In the genomic region with DNA sequence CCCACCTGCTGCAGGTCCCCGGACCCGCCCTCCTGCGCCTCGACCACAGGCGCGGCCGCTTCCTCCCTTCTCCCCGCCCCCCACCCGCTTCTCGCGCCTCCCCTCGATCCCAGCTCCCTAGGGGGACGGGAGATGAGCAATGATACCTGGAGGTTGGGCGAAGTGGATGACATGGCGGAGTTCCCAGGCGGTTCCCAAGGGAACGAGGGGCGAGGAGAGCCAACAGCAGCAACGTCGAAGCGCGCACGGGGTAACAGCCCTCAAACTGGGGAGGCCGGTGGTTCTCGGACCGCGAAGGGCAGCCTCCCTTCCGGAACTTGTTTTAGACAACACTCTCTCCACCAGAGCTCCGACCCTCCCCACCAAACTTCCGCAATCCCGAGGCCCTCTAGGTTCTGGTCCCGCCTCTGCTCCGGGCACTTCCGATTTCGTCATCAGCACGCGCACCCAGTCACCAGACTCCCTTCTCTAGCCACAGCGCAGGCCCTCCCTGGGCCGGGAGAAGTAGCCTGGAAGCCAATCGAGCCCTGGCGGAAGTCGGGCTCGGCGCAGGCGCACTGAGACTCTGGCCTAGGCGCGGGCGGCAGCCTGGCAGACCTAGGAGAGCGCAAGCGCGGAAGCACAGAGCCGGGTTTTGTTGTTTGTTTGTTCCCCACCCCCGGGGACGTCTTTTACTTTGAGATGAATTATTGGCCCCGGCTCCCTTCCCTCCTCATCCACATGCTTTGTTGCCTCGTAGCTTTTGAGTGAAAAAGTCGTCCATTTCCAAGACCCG, we compare ENCODE assay signal across 8 cellular contexts. TPM values are rescaled to one million over a fixed set of nuclear protein-coding genes. Genes with fewer than 3 reads are reported as not detected.
DNase-seq lines count a peak whose midpoint lies in the region; ATAC-seq and TF ChIP-seq lines count a peak whose summit lies in the region.

A gene (minus strand): TSS at position 390 of the 775 bp plus-strand sequence. CDS start 217 bp downstream, at position 173.

- peak in 2 of 4 experiments; percentile 21 to 49 for TF ChIP-seq CTCF in prostate gland (IDR thresholded peaks at IDR 0.05)

- intact Hi-C loops in T-helper 2 cell treated with Interferon-gamma antibody and Interleukin-4, amounts not matched to agents 100 ng/mL and 5 ng/mL, for 36 hours (cut with micrococcal nuclease) = loop anchor here (1.0 to 5.0 kb wide), 10 partner anchors 13 to 1235 kb away; a partner anchor contains a TSS
- intact Hi-C loops in left ventricle myocardium superior (cut with micrococcal nuclease) (no loop called here), prostate gland (cut with DNase I) (loop anchor here (1.0 to 10.0 kb wide), 3 partner anchors 55 to 897 kb away; a partner anchor contains a TSS)

- peak; percentile 82 for TF ChIP-seq POLR2A in prostate gland (IDR thresholded peaks at IDR 0.05)

- no peaks in the 10 kb centered on the region for H3K27me3 ChIP-seq in prostate gland (replicated peaks; ENCODE audit: insufficient read depth)

- no peaks in the 10 kb centered on the region for H3K9me3 ChIP-seq in prostate gland

- peak; percentile 89 for DNase-seq in NCI-H187 treated with DMSO at 0.1 percent for 48 hours (lab: John Stamatoyannopoulos, UW)
- DNase-seq in anterior cingulate cortex (lab: John Stamatoyannopoulos, UW) = peak; percentile 88 to 100 (median 99)
- peak; percentile 100 for DNase-seq in left ventricle myocardium superior
- DNase-seq in prostate gland (ENCODE audit: low spot score) = peak; percentile 99

- H3K4me1 ChIP-seq in prostate gland (replicated peaks) (no peaks in the 10 kb centered on the region), urinary bladder (ENCODE audit: insufficient read depth) (no peaks in the 10 kb centered on the region)

- WGBS in prostate gland = under 1% methylated on average over 46 of the region's 58 CpGs
- WGBS in urinary bladder = under 1% methylated on average over 58 of the region's 58 CpGs

- no peaks in the 10 kb centered on the region for H3K36me3 ChIP-seq in prostate gland
- H3K36me3 ChIP-seq in urinary bladder (ENCODE audit: insufficient read depth) = no peaks in the 10 kb centered on the region

- H3K27ac ChIP-seq in prostate gland = peak within 1 kb of the TSS; percentile 90 to 93
- peak within 1 kb of the TSS; percentile 96 for H3K27ac ChIP-seq in urinary bladder (ENCODE audit: low read depth)

- H3K4me3 ChIP-seq in prostate gland (peak within 1 kb of the TSS; percentile 62 to 70), urinary bladder (ENCODE audit: low read depth, low read length) (peak within 1 kb of the TSS; percentile 93)

- ATAC-seq in GM18499 (IDR thresholded peaks at IDR 0.05; ENCODE audit: insufficient read depth, unreplicated experiment) = peak; percentile 97
- peak; percentile 97 for ATAC-seq in HG02943 (IDR thresholded peaks at IDR 0.05; ENCODE audit: low read depth, unreplicated experiment)
- ATAC-seq in left ventricle myocardium superior = peak; percentile 99

RNA-seq across cellular contexts. Expression of the gene that starts here (rescaled TPM):
- total RNA-seq in T-helper 2 cell treated with Interferon-gamma antibody and Interleukin-4, amounts not matched to agents 100 ng/mL and 5 ng/mL, for 36 hours = 78.8 and 84.4 TPM in 2 replicates
- 20.6 TPM for total RNA-seq in left ventricle myocardium superior
- 10 to 100 TPM; 28.3 to 31.7 TPM for total RNA-seq in prostate gland
- total RNA-seq in urinary bladder = 67.8 TPM
- polyA plus RNA-seq in urinary bladder = 27.1 TPM

Comparison
In these comparisons a context has a peak if more than half of its experiments do, and no peak if none do; other contexts are left out.
1. Peak in every context shown above with its lines: DNase-seq, ATAC-seq, H3K4me3 ChIP-seq and H3K27ac ChIP-seq.